ENCODE assay signal across 8 cellular contexts in genomic region chr19:17718467-17718987, GRCh38. TPM values are rescaled to one million over a fixed set of nuclear protein-coding genes. Genes with fewer than 3 reads are reported as not detected.
DNase-seq lines count a peak whose midpoint lies in the region; TF ChIP-seq lines count a peak whose summit lies in the region.

No MANE protein-coding gene starts in this region.

- H3K14ac ChIP-seq in neuronal stem cell (ENCODE audit: low read length), result no peak overlapping the region

- H3K27me3 Mint-ChIP-seq in brain, result peaks cover 6% of the 10 kb centered on the region

- peak; percentile 62 for DNase-seq in GF-D8 (lab: John Stamatoyannopoulos, UW)
- peak; percentile 58 for DNase-seq in NB4 (ENCODE audit: low read depth)
- no peak for DNase-seq in neuronal stem cell (ENCODE audit: low spot score)
- DNase-seq in NCI-H1417 (lab: John Stamatoyannopoulos, UW), result no peak
- no peak for DNase-seq in NCI-H1105 treated with DMSO at 0.1 percent for 48 hours (lab: John Stamatoyannopoulos, UW)
- DNase-seq in esophagus squamous epithelium (lab: John Stamatoyannopoulos, UW), result no peak
- no peak for DNase-seq in NCI-H748 treated with DMSO at 0.1 percent for 48 hours (lab: John Stamatoyannopoulos, UW)

- H3K27ac Mint-ChIP-seq in brain, result peak overlapping the region; percentile 87 to 99 (median 96)

- H3K18ac ChIP-seq in neuronal stem cell (ENCODE audit: low read length), result peak overlapping the region; percentile 82

- H3K23ac ChIP-seq in neuronal stem cell (ENCODE audit: low read depth, low read length, poor library complexity), result no peak overlapping the region

- peak overlapping the region; percentile 51 for H3K4me2 ChIP-seq in neuronal stem cell (ENCODE audit: insufficient read depth, low read length, poor library complexity, severe bottlenecking)

- H3K36me3 Mint-ChIP-seq in brain, result peaks cover 18% of the 10 kb centered on the region

- H2BK120ac ChIP-seq in neuronal stem cell (ENCODE audit: low read depth, low read length), result no peak overlapping the region

- no peak overlapping the region for H3K4ac ChIP-seq in neuronal stem cell (ENCODE audit: low read length)

- H3K79me1 ChIP-seq in neuronal stem cell (ENCODE audit: low read depth, low read length), result peaks cover 27% of the 10 kb centered on the region

- WGBS in neuronal stem cell (ENCODE audit: extremely low coverage in 2 of 2, insufficient read length in 2 of 2, insufficient replicate concordance in 1 of 2), 2 donors, result no CpG with 5 or more reads among the region's 5 CpGs
- 66 to 73% methylated on average over 5 of the region's 5 CpGs for WGBS in esophagus squamous epithelium, 2 donors

- peak overlapping the region; percentile 2 for H2AK5ac ChIP-seq in neuronal stem cell (ENCODE audit: low read depth, low read length)

- H4K8ac ChIP-seq in neuronal stem cell (ENCODE audit: low read depth, low read length), result no peak overlapping the region

- H3K9me3 ChIP-seq in neuronal stem cell (replicated peaks in 1 of 2; ENCODE audit: control insufficient read depth in 2 of 2, insufficient read depth in 1 of 2, low read depth in 1 of 2, low read length in 2 of 2) (no peaks in the 10 kb centered on the region), esophagus squamous epithelium (no peaks in the 10 kb centered on the region)

- H3K4me3 ChIP-seq in NB4 (ENCODE audit: low read depth, low read length), result peak overlapping the region; percentile 51
- peak overlapping the region; percentile 1 to 59 for H3K4me3 ChIP-seq in neuronal stem cell (ENCODE audit: low read length in 2 of 2)
- H3K4me3 ChIP-seq in esophagus squamous epithelium, result peak overlapping the region in 1 of 4 donors; percentile 75

- peaks cover 4 to 25% of the 10 kb centered on the region in 2 donors for H3K36me3 ChIP-seq in neuronal stem cell (replicated peaks in 1 of 2; ENCODE audit: control insufficient read depth in 2 of 2, insufficient read depth in 2 of 2, low read length in 2 of 2)
- H3K36me3 ChIP-seq in esophagus squamous epithelium, result peaks cover 0 to 9% (median 0%) of the 10 kb centered on the region in 3 donors

- H3K27ac ChIP-seq in neuronal stem cell (replicated peaks; ENCODE audit: low read length), result peak overlapping the region; percentile 54
- peak overlapping the region in 1 of 4 donors; percentile 90 for H3K27ac ChIP-seq in esophagus squamous epithelium

- H2BK12ac ChIP-seq in neuronal stem cell (ENCODE audit: low read length), result no peak overlapping the region

- H3K4me1 ChIP-seq in neuronal stem cell (ENCODE audit: control insufficient read depth in 2 of 2, insufficient read depth in 1 of 2, low read depth in 1 of 2, low read length in 2 of 2) (peaks cover 13 to 14% of the 10 kb centered on the region in 2 donors), esophagus squamous epithelium (peaks cover 23 to 62% (median 41%) of the 10 kb centered on the region in 3 donors)

- no peaks in the 10 kb centered on the region for H3K9me3 Mint-ChIP-seq in brain

- H3K9ac ChIP-seq in neuronal stem cell (ENCODE audit: low read depth, low read length, poor library complexity), result no peak overlapping the region

- peaks cover 0 to 2% (median 0%) of the 10 kb centered on the region in 3 experiments for H3K27me3 ChIP-seq in neuronal stem cell (ENCODE audit: control insufficient read depth in 3 of 3, insufficient read depth in 3 of 3, low read depth in 1 of 3, low read length in 3 of 3)
- peaks cover 0 to 11% (median 0%) of the 10 kb centered on the region in 4 donors for H3K27me3 ChIP-seq in esophagus squamous epithelium

- H2AFZ ChIP-seq in neuronal stem cell (ENCODE audit: low read length), result peak overlapping the region; percentile 87

- peak overlapping the region; percentile 86 to 95 (median 91) for H3K4me3 Mint-ChIP-seq in brain

- H3K4me1 Mint-ChIP-seq in brain, result peaks cover 42% of the 10 kb centered on the region

- no peak overlapping the region for H2BK15ac ChIP-seq in neuronal stem cell (ENCODE audit: low read length)

- TF ChIP-seq CTCF in NB4 (IDR thresholded peaks at IDR 0.05; ENCODE audit: low read depth, low read length), result no peak
- TF ChIP-seq CTCF in brain (conservative IDR thresholded peaks at IDR 0.05), result no peak
- no peak for TF ChIP-seq CTCF in esophagus squamous epithelium (IDR thresholded peaks at IDR 0.05)

- no peak for TF ChIP-seq POLR2A in NB4 (IDR thresholded peaks at IDR 0.05; ENCODE audit: extremely low read depth, insufficient read length)
- no peak for TF ChIP-seq POLR2A in esophagus squamous epithelium (IDR thresholded peaks at IDR 0.05)

- no peak overlapping the region for H4K91ac ChIP-seq in neuronal stem cell (ENCODE audit: low read depth, low read length, poor library complexity)

- no peak overlapping the region for H2BK5ac ChIP-seq in neuronal stem cell (ENCODE audit: low read length)

- intact Hi-C loops in esophagus squamous epithelium (cut with DNase I), result no loop called here

RNA-seq across cellular contexts. Expression of gene MAP1S, which starts 0.8 kb away (rescaled TPM):
- 102 TPM for polyA plus RNA-seq in brain (ENCODE audit: insufficient read depth, low read depth, low replicate concordance)
- polyA plus RNA-seq in neuronal stem cell (2013, experiment 1 of 2), result 35.5 TPM
- polyA plus RNA-seq in neuronal stem cell (2013, experiment 2 of 2), result 35.9 TPM
- 10 to 100 TPM in 3 of 4 donors, 1 to 10 TPM in 1; 4.8 to 16.3 (median 11.4) TPM for total RNA-seq in esophagus squamous epithelium

RNA-seq across cellular contexts. Expression of gene UNC13A, which starts 30.4 kb away (rescaled TPM):
- polyA plus RNA-seq in brain (ENCODE audit: insufficient read depth, low read depth, low replicate concordance), result 12.9 TPM
- polyA plus RNA-seq in neuronal stem cell (2013, experiment 1 of 2), result 0.11 TPM
- 0.10 TPM for polyA plus RNA-seq in neuronal stem cell (2013, experiment 2 of 2)
- total RNA-seq in esophagus squamous epithelium, result under 1 TPM in 2 of 4 donors, not detected in 2; 0.06 to 0.22 TPM

RNA-seq across cellular contexts. Expression of gene FCHO1, which starts 32.8 kb away (rescaled TPM):
- 18.4 TPM for polyA plus RNA-seq in brain (ENCODE audit: insufficient read depth, low read depth, low replicate concordance)
- 18.3 TPM for polyA plus RNA-seq in neuronal stem cell (2013, experiment 1 of 2)
- 18.1 TPM for polyA plus RNA-seq in neuronal stem cell (2013, experiment 2 of 2)
- 1 to 10 TPM in 3 of 4 donors, under 1 TPM in 1; 0.76 to 3.5 (median 2.6) TPM for total RNA-seq in esophagus squamous epithelium

Comparison
In these comparisons a context has a peak if more than half of its experiments do, and no peak if none do; other contexts are left out.
1. DNase-seq: peak in GF-D8 (single experiment) and NB4 (single experiment); none in neuronal stem cell (single experiment), NCI-H1417 (0 of 3), NCI-H1105 treated with DMSO at 0.1 percent for 48 hours (single experiment), esophagus squamous epithelium (single experiment) and NCI-H748 treated with DMSO at 0.1 percent for 48 hours (single experiment).